ENCODE assay signal across 8 cellular contexts in the genomic region with DNA sequence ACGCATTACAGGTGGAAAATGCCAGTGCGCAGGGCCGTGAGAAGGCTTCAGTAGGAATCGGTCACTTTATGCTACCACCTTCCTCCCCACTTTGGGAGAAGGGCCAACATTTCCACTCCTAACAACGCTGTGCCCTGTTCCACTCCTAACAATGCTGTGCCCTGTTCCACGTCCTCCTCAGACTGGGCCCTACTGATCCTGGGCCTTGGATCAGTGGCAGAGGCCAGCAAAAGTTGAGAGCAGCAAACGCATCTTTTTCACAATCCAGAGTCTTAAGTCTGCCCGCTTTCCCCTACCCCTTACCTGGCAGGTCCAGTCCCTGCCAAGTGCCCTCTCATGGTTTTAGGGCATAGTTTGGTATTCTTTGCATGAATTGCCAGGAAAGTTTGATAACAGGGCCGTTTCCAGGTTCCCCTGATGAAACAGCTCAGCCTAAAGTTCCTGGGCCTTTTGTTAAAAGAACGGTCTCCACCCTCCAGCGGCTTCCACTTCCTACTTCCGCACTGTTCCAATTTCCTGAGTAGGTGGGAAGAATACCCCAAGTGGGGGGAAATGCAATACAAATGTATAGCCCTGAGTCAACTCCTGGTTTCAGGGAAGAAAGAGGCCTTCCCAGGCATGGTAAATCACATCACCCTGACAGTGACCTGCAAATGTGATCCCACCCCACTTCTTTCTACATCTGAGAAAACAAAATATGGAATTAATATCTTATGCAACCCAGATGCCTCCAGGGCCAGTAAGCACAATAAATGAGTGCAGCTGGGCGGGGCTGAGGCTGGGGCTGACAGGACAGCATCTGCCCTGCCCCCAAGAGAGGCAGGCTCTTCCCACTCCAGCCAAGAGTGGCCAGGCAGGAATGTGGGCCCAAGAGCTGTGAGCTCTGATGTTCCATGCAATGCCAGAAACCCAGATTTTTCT. TPM values are rescaled to one million over a fixed set of nuclear protein-coding genes. Genes with fewer than 3 reads are reported as not detected.
A peak's percentile ranks its signal among the peaks of the same experiment; 100 is the strongest.
DNase-seq lines count a peak whose midpoint lies in the region; ATAC-seq and TF ChIP-seq lines count a peak whose summit lies in the region.

No MANE protein-coding gene starts in this region.

- peaks cover 65 to 100% (median 98%) of the 10 kb centered on the region in 11 experiments for H4K20me1 ChIP-seq in BLaER1 treated with 17β-estradiol and CSF1 and Interleukin-3, amounts not matched to agents 10 nM and 100 nM
- H4K20me1 ChIP-seq in OCI-LY7 (ENCODE audit: insufficient read depth, low read length) = no peaks in the 10 kb centered on the region

- ATAC-seq in HG02759 (IDR thresholded peaks at IDR 0.05; ENCODE audit: unreplicated experiment) (no peak), GM21619 (IDR thresholded peaks at IDR 0.05; ENCODE audit: unreplicated experiment) (no peak)

- H3K27me3 ChIP-seq in BLaER1 treated with 17β-estradiol and CSF1 and Interleukin-3, amounts not matched to agents 10 nM and 100 nM = no peaks in the 10 kb centered on the region
- H3K27me3 ChIP-seq in esophagus muscularis mucosa (no peaks in the 10 kb centered on the region), muscle layer of duodenum (ENCODE audit: low read depth, low read length) (no peaks in the 10 kb centered on the region)

- TF ChIP-seq CTCF in OCI-LY7 (conservative IDR thresholded peaks at IDR 0.05; ENCODE audit: low read length) (no peak), esophagus muscularis mucosa (IDR thresholded peaks at IDR 0.05) (no peak)

- peak overlapping the region; percentile 46 to 91 (median 68) for H3K4me2 ChIP-seq in BLaER1 treated with 17β-estradiol and CSF1 and Interleukin-3, amounts not matched to agents 10 nM and 100 nM
- H3K4me2 ChIP-seq in OCI-LY7 (ENCODE audit: low read length) = no peak overlapping the region

- H3K4me3 ChIP-seq in BLaER1 treated with 17β-estradiol and CSF1 and Interleukin-3, amounts not matched to agents 10 nM and 100 nM = no peak overlapping the region
- no peak overlapping the region for H3K4me3 ChIP-seq in OCI-LY7 (ENCODE audit: low read depth, low read length, poor library complexity, severe bottlenecking)
- peak overlapping the region; percentile 15 to 52 (median 40) for H3K4me3 ChIP-seq in esophagus muscularis mucosa
- H3K4me3 ChIP-seq in muscle layer of duodenum (ENCODE audit: low read depth in 1 of 2, low read length in 2 of 2) = peak overlapping the region in 1 of 2 donors; percentile 50

- H3K9me3 ChIP-seq in BLaER1 treated with 17β-estradiol and CSF1 and Interleukin-3, amounts not matched to agents 10 nM and 100 nM (replicated peaks in 1 of 11) = no peaks in the 10 kb centered on the region
- no peaks in the 10 kb centered on the region for H3K9me3 ChIP-seq in OCI-LY7 (ENCODE audit: low read length)
- H3K9me3 ChIP-seq in esophagus muscularis mucosa = no peaks in the 10 kb centered on the region
- no peaks in the 10 kb centered on the region for H3K9me3 ChIP-seq in muscle layer of duodenum (ENCODE audit: control insufficient read depth in 1 of 2, low read length in 2 of 2)

- peak; percentile 9 for TF ChIP-seq POLR2A in esophagus muscularis mucosa (IDR thresholded peaks at IDR 0.05; ENCODE audit: low read depth)

- DNase-seq in OCI-LY7 (ENCODE audit: low spot score) = no peak
- peak; percentile 95 for DNase-seq in esophagus muscularis mucosa (ENCODE audit: extremely low spot score)
- DNase-seq in cerebellum (ENCODE audit: low spot score) = no peak
- DNase-seq in Kasumi-1 (lab: John Stamatoyannopoulos, UW) = no peak

- no TSS peak for BruUV-seq in OCI-LY7 (replicated peaks; lab: Mats Ljungman, UMichigan)

- no peak for TF ChIP-seq EP300 in esophagus muscularis mucosa (IDR thresholded peaks at IDR 0.05)

- no peaks in the 10 kb centered on the region for H3K9me2 ChIP-seq in OCI-LY7 (ENCODE audit: insufficient read depth, low read length)

- POLR2A ChIA-PET in OCI-LY7 (lab: Charles Lee) = interaction anchor here (0.6 to 1.2 kb wide), 2 partner anchors 16 to 54 kb away, joined by 3 to 5 read pairs; a partner anchor contains a TSS

- intact Hi-C loops in OCI-LY7 (cut with micrococcal nuclease; ENCODE audit: unreplicated experiment) (no loop called here), esophagus muscularis mucosa (cut with DNase I) (no loop called here)

- H3K27ac ChIP-seq in BLaER1 treated with 17β-estradiol and CSF1 and Interleukin-3, amounts not matched to agents 10 nM and 100 nM = peak overlapping the region in 8 of 11 experiments; percentile 42 to 69 (median 51); a peak in 12 of 22 replicates
- H3K27ac ChIP-seq in OCI-LY7 (ENCODE audit: low read depth, low read length, poor library complexity, severe bottlenecking) (peak overlapping the region; percentile 24), esophagus muscularis mucosa (replicated peaks in 1 of 4) (peak overlapping the region; percentile 91 to 98 (median 96)), muscle layer of duodenum (ENCODE audit: low read length) (peak overlapping the region; percentile 98)

- CTCF ChIA-PET in OCI-LY7 (lab: Charles Lee; ENCODE audit: unreplicated experiment) = no interaction called here

- H3K9ac ChIP-seq in BLaER1 treated with 17β-estradiol and CSF1 and Interleukin-3, amounts not matched to agents 10 nM and 100 nM = peak overlapping the region in 8 of 11 experiments; percentile 0 to 51 (median 36); a peak in 7 of 22 replicates

- H3K36me3 ChIP-seq in BLaER1 treated with 17β-estradiol and CSF1 and Interleukin-3, amounts not matched to agents 10 nM and 100 nM = peaks cover 59 to 94% (median 77%) of the 10 kb centered on the region in 11 experiments
- peaks cover 53% of the 10 kb centered on the region for H3K36me3 ChIP-seq in OCI-LY7 (ENCODE audit: insufficient read depth, low read length)
- H3K36me3 ChIP-seq in esophagus muscularis mucosa = peaks cover 5 to 46% (median 29%) of the 10 kb centered on the region in 4 donors
- peaks cover 33 to 37% of the 10 kb centered on the region in 2 donors for H3K36me3 ChIP-seq in muscle layer of duodenum (ENCODE audit: control insufficient read depth in 1 of 2, insufficient read depth in 2 of 2, low read length in 2 of 2)

- H3K4me1 ChIP-seq in BLaER1 treated with 17β-estradiol and CSF1 and Interleukin-3, amounts not matched to agents 10 nM and 100 nM = peaks cover 22 to 82% (median 36%) of the 10 kb centered on the region in 10 experiments
- peaks cover 13% of the 10 kb centered on the region for H3K4me1 ChIP-seq in OCI-LY7 (ENCODE audit: insufficient read depth, low read length, poor library complexity, severe bottlenecking)
- H3K4me1 ChIP-seq in esophagus muscularis mucosa = peaks cover 100% of the 10 kb centered on the region in 4 donors
- peaks cover 66 to 86% of the 10 kb centered on the region in 2 donors for H3K4me1 ChIP-seq in muscle layer of duodenum (ENCODE audit: control insufficient read depth in 1 of 2, insufficient read depth in 2 of 2, low read length in 2 of 2)

- 43% methylated on average over 12 of the region's 13 CpGs for whole genome bisulfite sequencing in esophagus muscularis mucosa

- H3K79me2 ChIP-seq in OCI-LY7 (ENCODE audit: insufficient read depth, low read depth, low read length) = peaks cover 12% of the 10 kb centered on the region; the same call in 1 of the 2 replicates

- no peak overlapping the region for H2AFZ ChIP-seq in OCI-LY7 (ENCODE audit: low read length)

RNA-seq across cellular contexts. Expression of a gene that starts 15.0 kb away (rescaled TPM):
- 26.4 and 28.1 TPM in 2 replicates for total RNA-seq in OCI-LY7 (2014; rRNA removed; shearing (Covaris generic))
- total RNA-seq in OCI-LY7 (2022) (43.5 and 45.7 TPM in 2 replicates), esophagus muscularis mucosa (100 to 1,000 TPM in 2 of 4 donors, 10 to 100 TPM in 2; 90.7 to 115 (median 104) TPM), cerebellum (48.3 TPM)

RNA-seq across cellular contexts. Expression of a gene that starts 15.3 kb away (rescaled TPM):
- total RNA-seq in OCI-LY7 (2014; rRNA removed; shearing (Covaris generic)) = 21.2 and 32.6 TPM in 2 replicates
- 27.8 and 32.7 TPM in 2 replicates for total RNA-seq in OCI-LY7 (2022)
- 10 to 100 TPM; 42.4 to 59.2 (median 49.1) TPM for total RNA-seq in esophagus muscularis mucosa
- 36.1 TPM for total RNA-seq in cerebellum

Comparison
In these comparisons a context has a peak if more than half of its experiments do, and no peak if none do; other contexts are left out.
1. H3K27ac ChIP-seq: peak in every context shown above with its lines; median percentile 98 in muscle layer of duodenum; 96 in esophagus muscularis mucosa; 51 in BLaER1 treated with 17β-estradiol and CSF1 and Interleukin-3, amounts not matched to agents 10 nM and 100 nM; 24 in OCI-LY7.
2. H3K4me3 ChIP-seq: peak in esophagus muscularis mucosa (4 of 4); none in BLaER1 treated with 17β-estradiol and CSF1 and Interleukin-3, amounts not matched to agents 10 nM and 100 nM (0 of 10) and OCI-LY7 (single experiment).